19 cellular contexts compared by ENCODE assay signal in the genomic region with DNA sequence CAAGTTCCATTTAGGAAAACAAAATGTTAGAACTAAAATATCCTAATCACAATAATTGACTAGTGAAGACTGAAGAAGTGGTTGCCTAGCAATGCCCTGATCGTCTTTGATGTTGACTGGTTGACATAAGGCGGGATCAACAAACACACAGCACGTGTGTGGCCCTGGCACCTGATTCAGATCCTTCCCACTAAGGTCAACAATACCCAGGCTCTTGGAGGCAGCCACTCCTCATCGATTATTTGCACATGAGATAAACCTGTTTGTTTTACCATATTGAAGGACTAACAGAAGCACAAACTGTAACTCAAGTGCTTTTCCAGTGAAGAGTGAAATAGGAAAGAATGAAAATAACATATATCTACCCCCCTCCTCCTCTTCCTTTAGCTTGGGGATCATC. TPM values are rescaled to one million over a fixed set of nuclear protein-coding genes. Genes with fewer than 3 reads are reported as not detected.
DNase-seq lines count a peak whose midpoint lies in the region; ATAC-seq, FAIRE-seq and TF ChIP-seq lines count a peak whose summit lies in the region.
"Had no signal": no experiment of that assay in that cellular context is flagged by ENCODE, and none has a peak within 500 bp of the region (broad histone marks: within the 10 kb centered on the region; RNA-seq: fewer than 3 reads in every experiment).

No MANE protein-coding gene starts in this region.

- no peaks in the 10 kb centered on the region for H3K4me1 ChIP-seq in colonic mucosa
- H3K4me1 ChIP-seq in small intestine (ENCODE audit: control insufficient read depth in 2 of 2, insufficient read depth in 1 of 2, low read depth in 1 of 2, low read length in 1 of 2): no peaks in the 10 kb centered on the region
- H3K4me1 ChIP-seq: HAP-1, tibial nerve had no signal

- no peaks in the 10 kb centered on the region for H3K36me3 ChIP-seq in colonic mucosa
- no peaks in the 10 kb centered on the region for H3K36me3 ChIP-seq in small intestine (ENCODE audit: control insufficient read depth in 2 of 2, insufficient read depth in 2 of 2, low read length in 2 of 2)
- H3K36me3 ChIP-seq: HAP-1, tibial nerve had no signal

- H3K9me3 Mint-ChIP-seq in immature natural killer cell: no peaks in the 10 kb centered on the region
- H3K9me3 Mint-ChIP-seq: activated naive CD8-positive, alpha-beta T cell treated with anti-CD3 and anti-CD28 coated beads for 36 hours; CD8-positive, alpha-beta T cell had no signal

- TF ChIP-seq POLR2A in H54 (IDR thresholded peaks at IDR 0.05; ENCODE audit: low read depth, low read length): no peak

- TF ChIP-seq CTCF in colonic mucosa (IDR thresholded peaks at IDR 0.05): no peak

- no peaks in the 10 kb centered on the region for H3K9me3 ChIP-seq in colonic mucosa
- H3K9me3 ChIP-seq in small intestine (ENCODE audit: control insufficient read depth, low read depth): no peaks in the 10 kb centered on the region
- H3K9me3 ChIP-seq: HAP-1, tibial nerve had no signal

- no peak overlapping the region for H3K9ac ChIP-seq in colonic mucosa (ENCODE audit: low read depth in 2 of 2, low read length in 2 of 2)

- 20 to 52% (median 30%) methylated on average over 4 of the region's 4 CpGs for WGBS in small intestine, 3 donors

- H3K4me3 Mint-ChIP-seq in immature natural killer cell: no peak overlapping the region
- H3K4me3 Mint-ChIP-seq: activated CD8-positive, alpha-beta T cell treated with anti-CD3 and anti-CD28 coated beads, Interleukin-2, amount 10 ng/mL, durations not matched to agents 7 days and 5 days; activated naive CD8-positive, alpha-beta T cell treated with anti-CD3 and anti-CD28 coated beads for 36 hours; CD8-positive, alpha-beta T cell had no signal

- H3K36me3 Mint-ChIP-seq in immature natural killer cell: no peaks in the 10 kb centered on the region
- H3K36me3 Mint-ChIP-seq: activated naive CD8-positive, alpha-beta T cell treated with anti-CD3 and anti-CD28 coated beads for 36 hours; CD8-positive, alpha-beta T cell had no signal

- no peak for FAIRE-seq in small intestine (lab: Jason Lieb, UNC)
- no peak for FAIRE-seq in H54 (lab: Jason Lieb, UNC)

- no peak overlapping the region for H3K27ac Mint-ChIP-seq in immature natural killer cell
- H3K27ac Mint-ChIP-seq: activated CD8-positive, alpha-beta T cell treated with anti-CD3 and anti-CD28 coated beads, Interleukin-2, amount 10 ng/mL, durations not matched to agents 7 days and 5 days; activated naive CD8-positive, alpha-beta T cell treated with anti-CD3 and anti-CD28 coated beads for 36 hours; CD8-positive, alpha-beta T cell had no signal

- no peak overlapping the region for H3K4me3 ChIP-seq in colonic mucosa
- H3K4me3 ChIP-seq in small intestine (ENCODE audit: low read depth in 1 of 2, low read length in 2 of 2): no peak overlapping the region
- H3K4me3 ChIP-seq: HAP-1, tibial nerve had no signal

- no peaks in the 10 kb centered on the region for H3K27me3 ChIP-seq in colonic mucosa
- H3K27me3 ChIP-seq in small intestine (ENCODE audit: control insufficient read depth in 2 of 2, insufficient read depth in 2 of 2, low read length in 2 of 2): no peaks in the 10 kb centered on the region
- H3K27me3 ChIP-seq: tibial nerve had no signal

- H3K4me1 Mint-ChIP-seq in immature natural killer cell: no peaks in the 10 kb centered on the region
- H3K4me1 Mint-ChIP-seq: activated naive CD8-positive, alpha-beta T cell treated with anti-CD3 and anti-CD28 coated beads for 36 hours had no signal

- intact Hi-C loops in colonic mucosa (cut with DNase I): no loop called here

- peak; percentile 98 for DNase-seq in DMS53 (lab: John Stamatoyannopoulos, UW)
- peak; percentile 65 for DNase-seq in NCI-H345 treated with DMSO at 0.1 percent for 48 hours (lab: John Stamatoyannopoulos, UW; ENCODE audit: unreplicated experiment)
- DNase-seq in colonic mucosa: peak; percentile 86
- peak; percentile 86 for DNase-seq in small intestine
- DNase-seq in H54 (ENCODE audit: insufficient read length, low spot score): no peak
- no peak for DNase-seq in foreskin melanocyte
- no peak for DNase-seq in immature natural killer cell
- DNase-seq: activated CD8-positive, alpha-beta T cell treated with anti-CD3 and anti-CD28 coated beads, Interleukin-2, amount 10 ng/mL, durations not matched to agents 7 days and 5 days; activated naive CD8-positive, alpha-beta T cell treated with anti-CD3 and anti-CD28 coated beads for 36 hours; activated T-cell treated with anti-CD3 and anti-CD28 coated beads, Interleukin-2, amount 50 U/mL, for 48 hours; CD8-positive, alpha-beta T cell; cortex of kidney; hypothalamus; NCI-H2107; retina; stimulated activated naive CD4-positive, alpha-beta T cell treated with Interleukin-2 at 50 U/mL for 16 hours had no signal

- H3K27ac ChIP-seq in colonic mucosa (no peak overlapping the region), small intestine (ENCODE audit: low read depth in 1 of 2, low read length in 1 of 2) (peak overlapping the region in 1 of 2 donors; percentile 20)
- H3K27ac ChIP-seq: tibial nerve had no signal

- H3K27me3 Mint-ChIP-seq in immature natural killer cell (ENCODE audit: low read depth in 3 of 3): peaks cover 0 to 5% (median 2%) of the 10 kb centered on the region in 3 donors
- H3K27me3 Mint-ChIP-seq: activated naive CD8-positive, alpha-beta T cell treated with anti-CD3 and anti-CD28 coated beads for 36 hours had no signal

- ATAC-seq in GM21367 (IDR thresholded peaks at IDR 0.05; ENCODE audit: unreplicated experiment): no peak
- ATAC-seq: activated CD8-positive, alpha-beta T cell treated with anti-CD3 and anti-CD28 coated beads, Interleukin-2, amount 10 ng/mL, durations not matched to agents 7 days and 5 days; CD8-positive, alpha-beta T cell had no signal

RNA-seq across cellular contexts. Expression of a gene that starts 15.6 kb away (rescaled TPM):
- 1 to 10 TPM; 5.8 to 6.9 TPM for total RNA-seq in colonic mucosa
- polyA plus RNA-seq in small intestine (1 to 10 TPM; 1.5 to 4.0 (median 1.6) TPM), immature natural killer cell (not detected)
- total RNA-seq: activated CD8-positive, alpha-beta T cell treated with anti-CD3 and anti-CD28 coated beads, Interleukin-2, amount 10 ng/mL, durations not matched to agents 7 days and 5 days; CD8-positive, alpha-beta T cell had no signal

RNA-seq across cellular contexts. Expression of a gene that starts 30.9 kb away (rescaled TPM):
- 10 to 100 TPM; 64.0 to 86.3 TPM for total RNA-seq in colonic mucosa
- polyA plus RNA-seq in small intestine: 10 to 100 TPM; 24.0 to 32.0 (median 24.0) TPM
- polyA plus RNA-seq in immature natural killer cell: 10 to 100 TPM; 17.5 to 28.8 (median 19.0) TPM

Comparison
In these comparisons a context has a peak if more than half of its experiments do, and no peak if none do; other contexts are left out.
1. DNase-seq: peak in DMS53 (single experiment), NCI-H345 treated with DMSO at 0.1 percent for 48 hours (single experiment), colonic mucosa (single experiment) and small intestine (single experiment); none in H54 (single experiment), foreskin melanocyte (single experiment) and immature natural killer cell (0 of 3).